In the genomic region with DNA sequence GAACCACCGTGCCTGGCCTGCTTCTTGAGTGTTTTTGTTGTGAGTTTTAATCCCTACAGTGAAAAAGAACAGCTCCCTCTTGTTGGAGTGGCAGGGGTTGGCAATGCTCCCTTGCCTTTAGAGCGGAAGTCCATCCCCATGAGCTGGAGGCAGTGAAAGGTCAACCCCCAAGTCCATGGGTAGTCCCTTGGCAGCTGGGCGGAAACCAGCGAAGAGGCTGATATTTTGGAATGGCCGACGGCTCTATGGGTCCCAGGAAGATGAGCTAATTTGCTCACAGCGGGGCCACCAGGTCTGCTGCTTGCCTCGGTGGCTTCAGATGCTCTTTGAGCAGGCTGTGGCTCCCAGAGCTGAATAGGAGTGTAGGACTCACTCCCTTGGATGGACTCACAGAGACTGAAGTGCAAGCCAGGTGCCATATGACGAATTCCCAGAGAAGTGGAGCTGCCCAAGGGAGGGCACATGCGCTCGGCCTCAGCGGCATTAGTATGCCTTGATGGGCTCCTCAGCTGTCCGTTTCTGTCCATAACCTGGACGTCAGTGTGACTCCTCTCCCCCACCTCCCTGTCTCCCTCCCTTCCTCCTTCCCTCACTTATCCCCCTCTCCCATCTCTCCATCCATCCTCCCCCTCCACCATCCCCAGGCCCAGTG, we compare ENCODE assay signal across 17 cellular contexts. TPM values are rescaled to one million over a fixed set of nuclear protein-coding genes. Genes with fewer than 3 reads are reported as not detected.
DNase-seq lines count a peak whose midpoint lies in the region; ATAC-seq and TF ChIP-seq lines count a peak whose summit lies in the region.
"Had no signal": no experiment of that assay in that cellular context is flagged by ENCODE, and none has a peak within 500 bp of the region (broad histone marks: within the 10 kb centered on the region; RNA-seq: fewer than 3 reads in every experiment).

No MANE protein-coding gene starts in this region.

- no peaks in the 10 kb centered on the region for H3K36me3 Mint-ChIP-seq in activated T-helper 17 cell treated with anti-CD3 and anti-CD28 coated beads, Interleukin-2, amount 50 U/mL, for 72 hours (ENCODE audit: low read depth)
- H3K36me3 Mint-ChIP-seq: CD8-positive, alpha-beta T cell had no signal

- peak overlapping the region; percentile 17 for H3K4me3 ChIP-seq in left ventricle myocardium inferior
- no peak overlapping the region for H3K4me3 ChIP-seq in rectal smooth muscle tissue (ENCODE audit: low read length)

- no peak for ATAC-seq in left ventricle myocardium superior
- ATAC-seq in left lobe of liver = peak; percentile 18
- ATAC-seq in HG03039 (IDR thresholded peaks at IDR 0.05; ENCODE audit: unreplicated experiment) = no peak
- no peak for ATAC-seq in activated T-helper 17 cell treated with anti-CD3 and anti-CD28 coated beads, Interleukin-2, amount 50 U/mL, for 72 hours (replicated peaks)
- ATAC-seq: CD8-positive, alpha-beta T cell; T-helper 17 cell had no signal

- intact Hi-C loops in left ventricle myocardium inferior (cut with micrococcal nuclease) (no loop called here), left ventricle myocardium superior (cut with micrococcal nuclease) (no loop called here)

- H3K4me3 Mint-ChIP-seq in activated T-helper 17 cell treated with anti-CD3 and anti-CD28 coated beads, Interleukin-2, amount 50 U/mL, for 72 hours = no peak overlapping the region
- H3K4me3 Mint-ChIP-seq: CD8-positive, alpha-beta T cell; T-helper 17 cell had no signal

- H3K27me3 ChIP-seq in left ventricle myocardium inferior (ENCODE audit: low read depth) (no peaks in the 10 kb centered on the region), rectal smooth muscle tissue (ENCODE audit: control insufficient read depth, insufficient read depth, low read length) (no peaks in the 10 kb centered on the region)

- TF ChIP-seq CTCF in left ventricle myocardium inferior (IDR thresholded peaks at IDR 0.05; ENCODE audit: borderline replicate concordance) = no peak

- H3K27ac Mint-ChIP-seq in activated T-helper 17 cell treated with anti-CD3 and anti-CD28 coated beads, Interleukin-2, amount 50 U/mL, for 72 hours = no peak overlapping the region
- H3K27ac Mint-ChIP-seq: CD8-positive, alpha-beta T cell had no signal

- H3K27me3 Mint-ChIP-seq in activated T-helper 17 cell treated with anti-CD3 and anti-CD28 coated beads, Interleukin-2, amount 50 U/mL, for 72 hours = peaks cover 3% of the 10 kb centered on the region

- peaks cover 50% of the 10 kb centered on the region for H3K4me1 ChIP-seq in left ventricle myocardium inferior
- peaks cover 41% of the 10 kb centered on the region for H3K4me1 ChIP-seq in rectal smooth muscle tissue (ENCODE audit: control insufficient read depth, insufficient read depth, low read length)

- H3K9me3 ChIP-seq in left ventricle myocardium inferior (replicated peaks) = no peaks in the 10 kb centered on the region

- H3K36me3 ChIP-seq in left ventricle myocardium inferior (no peaks in the 10 kb centered on the region), rectal smooth muscle tissue (ENCODE audit: control insufficient read depth, insufficient read depth, low read length) (no peaks in the 10 kb centered on the region)

- H3K4me1 Mint-ChIP-seq in activated T-helper 17 cell treated with anti-CD3 and anti-CD28 coated beads, Interleukin-2, amount 50 U/mL, for 72 hours = peaks cover 7% of the 10 kb centered on the region

- no peaks in the 10 kb centered on the region for H3K9me3 Mint-ChIP-seq in activated T-helper 17 cell treated with anti-CD3 and anti-CD28 coated beads, Interleukin-2, amount 50 U/mL, for 72 hours
- H3K9me3 Mint-ChIP-seq: CD8-positive, alpha-beta T cell had no signal

- H3K27ac ChIP-seq in left ventricle myocardium inferior (replicated peaks) = peak overlapping the region; percentile 75
- H3K27ac ChIP-seq in rectal smooth muscle tissue (ENCODE audit: low read depth, low read length) = peak overlapping the region; percentile 87

- DNase-seq in left ventricle myocardium inferior (no peak), left ventricle myocardium superior (no peak), left lobe of liver (ENCODE audit: low spot score) (peak; percentile 52)
- DNase-seq in activated naive CD4-positive, alpha-beta T cell (lab: John Stamatoyannopoulos, UW) = no peak
- no peak for DNase-seq in activated T-cell treated with anti-CD3 and anti-CD28 coated beads, Interleukin-2, amount 50 U/mL, for 1 hour
- DNase-seq: activated T-cell treated with anti-CD3 and anti-CD28 coated beads, Interleukin-2, amount 50 U/mL, for 48 hours; dermis blood vessel endothelial cell; Kasumi-1; mesendoderm; NCI-H187; NCI-H69; stimulated activated CD4-positive, alpha-beta T cell treated with anti-CD3 and anti-CD28 coated beads, Interleukin-1b, Interleukin-23, amount 100 ng/mL, for 48 hours; T-helper 17 cell had no signal

- no peak overlapping the region for H3K9ac ChIP-seq in rectal smooth muscle tissue (ENCODE audit: low read length)

RNA-seq across cellular contexts. Expression of a gene that starts 25.4 kb away (rescaled TPM):
- 193 TPM for total RNA-seq in left ventricle myocardium inferior
- 182 TPM for total RNA-seq in left ventricle myocardium superior
- 250 TPM for total RNA-seq in left lobe of liver
- total RNA-seq in activated T-helper 17 cell treated with anti-CD3 and anti-CD28 coated beads, Interleukin-2, amount 50 U/mL, for 72 hours = 10 to 100 TPM in 1 of 2 donors, 1 to 10 TPM in 1; 6.8 to 25.8 TPM
